Comparison of ENCODE assay signal across 8 cellular contexts in the genomic region with DNA sequence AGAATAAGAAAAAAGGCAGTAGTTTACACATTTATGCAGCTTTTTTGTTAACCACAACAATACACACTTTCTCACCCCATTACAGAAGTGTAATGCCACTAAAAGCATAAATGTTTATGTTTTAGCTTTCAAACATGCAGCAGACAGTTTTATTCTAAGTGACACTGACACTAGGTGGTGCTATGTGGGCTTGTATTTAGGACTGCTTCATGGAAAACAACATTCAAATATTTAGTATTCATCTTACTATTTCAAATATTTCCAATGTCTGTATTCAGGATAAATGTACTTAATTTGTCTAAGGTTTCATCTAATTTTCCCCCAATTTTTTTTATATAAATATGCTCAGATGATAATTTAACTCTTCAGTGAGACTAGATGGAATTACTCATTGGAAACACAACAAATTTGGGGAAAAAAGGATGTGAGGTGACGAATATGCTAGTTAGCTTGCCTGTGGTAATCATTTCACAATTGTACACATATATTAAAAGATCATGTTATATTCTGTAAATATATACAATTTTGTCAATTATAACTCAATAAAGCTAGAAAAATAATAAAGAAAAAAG.
DNase-seq lines count a peak whose midpoint lies in the region; ATAC-seq and TF ChIP-seq lines count a peak whose summit lies in the region.

No MANE protein-coding gene starts in this region.

- no peaks in the 10 kb centered on the region for H3K27me3 Mint-ChIP-seq in naive thymus-derived CD4-positive, alpha-beta T cell

- H3K9me3 ChIP-seq in naive thymus-derived CD4-positive, alpha-beta T cell (ENCODE audit: control insufficient read depth in 2 of 3, low read length in 3 of 3): no peaks in the 10 kb centered on the region

- no peaks in the 10 kb centered on the region for H3K4me1 Mint-ChIP-seq in naive thymus-derived CD4-positive, alpha-beta T cell

- TF ChIP-seq CTCF in BJ (IDR thresholded peaks at IDR 0.05; ENCODE audit: insufficient read depth, low read depth, low read length) (peak; percentile 66), GM20000 (IDR thresholded peaks at IDR 0.05; ENCODE audit: extremely low read depth, missing control alignments) (peak; percentile 32)

- no peaks in the 10 kb centered on the region for H3K27me3 ChIP-seq in BJ (ENCODE audit: control insufficient read depth, insufficient read depth, low read length)
- H3K27me3 ChIP-seq in naive thymus-derived CD4-positive, alpha-beta T cell (ENCODE audit: control insufficient read depth in 2 of 2, insufficient read depth in 2 of 2, low read length in 2 of 2): no peaks in the 10 kb centered on the region

- no peaks in the 10 kb centered on the region for H3K9me3 Mint-ChIP-seq in naive thymus-derived CD4-positive, alpha-beta T cell

- no peak overlapping the region for H3K4me3 ChIP-seq in BJ (ENCODE audit: low read depth, low read length)
- no peak overlapping the region for H3K4me3 ChIP-seq in naive thymus-derived CD4-positive, alpha-beta T cell (ENCODE audit: low read length)

- ATAC-seq in naive thymus-derived CD4-positive, alpha-beta T cell: no peak

- POLR2A ChIA-PET in BJ (lab: Charles Lee): no interaction called here
- POLR2A ChIA-PET in naive thymus-derived CD4-positive, alpha-beta T cell (lab: Charles Lee): no interaction called here

- CTCF ChIA-PET in BJ (lab: Yijun Ruan, JAX): interaction anchor here (0.6 to 8.6 kb wide), 11 partner anchors 8 to 246 kb away, joined by 3 to 53 read pairs (median 3); no protein-coding TSS in a partner anchor
- CTCF ChIA-PET in naive thymus-derived CD4-positive, alpha-beta T cell (lab: Charles Lee): interaction anchor here (0.6 to 6.6 kb wide), 5 partner anchors 9 to 375 kb away, joined by 3 to 66 read pairs (median 4); no protein-coding TSS in a partner anchor

- no peaks in the 10 kb centered on the region for H3K36me3 Mint-ChIP-seq in naive thymus-derived CD4-positive, alpha-beta T cell

- H3K27ac ChIP-seq in naive thymus-derived CD4-positive, alpha-beta T cell (ENCODE audit: low read depth, low read length): no peak overlapping the region

- no peak overlapping the region for H3K27ac Mint-ChIP-seq in naive thymus-derived CD4-positive, alpha-beta T cell

- peaks cover 1% of the 10 kb centered on the region; the same call in 1 of the 2 replicates for H3K36me3 ChIP-seq in BJ (ENCODE audit: control insufficient read depth, insufficient read depth, low read length)
- H3K36me3 ChIP-seq in naive thymus-derived CD4-positive, alpha-beta T cell (ENCODE audit: control insufficient read depth in 2 of 3, insufficient read depth in 3 of 3, low read length in 3 of 3): no peaks in the 10 kb centered on the region

- DNase-seq in BJ (ENCODE audit: low read depth) (peak; percentile 16), GM20000 (ENCODE audit: low spot score) (peak; percentile 28), NCI-H82 treated with DMSO at 0.1 percent for 48 hours (lab: John Stamatoyannopoulos, UW; ENCODE audit: unreplicated experiment) (peak; percentile 8), dermis blood vessel endothelial cell (peak; percentile 72)
- DNase-seq in naive thymus-derived CD4-positive, alpha-beta T cell: peak in 5 of 9 donors; percentile 5 to 37 (median 17)
- no peak for DNase-seq in stimulated activated CD8-positive, alpha-beta memory T cell treated with anti-CD3 and anti-CD28 coated beads, Interleukin-4, amount 100 ng/mL, for 48 hours
- DNase-seq in activated effector memory CD4-positive, alpha-beta T cell treated with Interleukin-2 at 50 U/mL for 16 hours: no peak
- no peak for DNase-seq in activated CD8-positive, alpha-beta memory T cell treated with anti-CD3 and anti-CD28 coated beads for 24 hours

- intact Hi-C loops in naive thymus-derived CD4-positive, alpha-beta T cell (cut with micrococcal nuclease): loop anchor here (1.0 to 2.0 kb wide), 2 partner anchors 181 to 238 kb away; a partner anchor contains a TSS

- no peaks in the 10 kb centered on the region for H3K4me1 ChIP-seq in naive thymus-derived CD4-positive, alpha-beta T cell (ENCODE audit: control insufficient read depth in 2 of 2, insufficient read depth in 2 of 2, low read length in 2 of 2)

- H3K4me3 Mint-ChIP-seq in naive thymus-derived CD4-positive, alpha-beta T cell: no peak overlapping the region

Comparison
In these comparisons a context has a peak if more than half of its experiments do, and no peak if none do; other contexts are left out.
1. DNase-seq: peak in BJ (single experiment), GM20000 (single experiment), NCI-H82 treated with DMSO at 0.1 percent for 48 hours (single experiment), dermis blood vessel endothelial cell (single experiment) and naive thymus-derived CD4-positive, alpha-beta T cell (5 of 9); none in stimulated activated CD8-positive, alpha-beta memory T cell treated with anti-CD3 and anti-CD28 coated beads, Interleukin-4, amount 100 ng/mL, for 48 hours (single experiment), activated effector memory CD4-positive, alpha-beta T cell treated with Interleukin-2 at 50 U/mL for 16 hours (single experiment) and activated CD8-positive, alpha-beta memory T cell treated with anti-CD3 and anti-CD28 coated beads for 24 hours (single experiment).